ENCODE assay signal across 21 cellular contexts in the genomic region with DNA sequence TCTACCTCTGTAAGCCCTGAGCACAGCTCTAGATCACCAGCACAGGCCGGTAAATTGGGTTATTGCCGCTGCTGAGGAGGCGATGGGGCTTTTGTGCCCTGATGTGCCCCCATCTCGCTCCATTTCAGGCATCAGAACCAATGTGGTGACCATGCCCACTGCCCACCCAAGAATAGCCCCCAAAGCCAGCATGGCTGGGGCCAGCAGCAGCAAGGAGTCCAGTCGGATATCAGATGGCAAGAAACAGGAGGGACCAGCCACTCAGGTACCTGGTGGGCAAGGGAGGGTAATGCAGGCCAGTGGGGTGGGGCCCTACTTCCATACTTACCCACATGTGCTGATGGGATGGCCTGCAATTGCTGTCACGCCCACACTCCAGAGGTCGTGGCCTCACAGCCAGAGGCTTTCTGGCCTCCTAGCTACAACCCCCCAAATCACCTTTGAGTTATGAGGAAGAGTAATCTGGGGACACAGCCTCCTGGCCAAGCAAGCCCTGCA. TPM values are rescaled to one million over a fixed set of nuclear protein-coding genes. Genes with fewer than 3 reads are reported as not detected.
"Had no signal": no experiment of that assay in that cellular context is flagged by ENCODE, and none has a peak within 500 bp of the region (broad histone marks: within the 10 kb centered on the region; RNA-seq: fewer than 3 reads in every experiment).

No MANE protein-coding gene starts in this region.

- H3K27ac ChIP-seq: breast epithelium, gastrocnemius medialis, heart right ventricle, stomach, thoracic aorta had no signal

- H3K4me1 ChIP-seq: breast epithelium, gastrocnemius medialis, heart right ventricle, stomach had no signal

- H3K4me3 Mint-ChIP-seq: activated B cell treated with CpG ODN at 0.5 μM for 24 hours; activated CD4-positive, alpha-beta T cell treated with anti-CD3 and anti-CD28 coated beads, Interleukin-2, amount 10 ng/mL, durations not matched to agents 24 days and 14 days; activated naive CD4-positive, alpha-beta T cell treated with anti-CD3 and anti-CD28 coated beads for 36 hours; activated naive CD8-positive, alpha-beta T cell treated with anti-CD3 and anti-CD28 coated beads, Interleukin-2, amount 50 U/mL, for 24 hours; activated T-helper 1 cell treated with anti-CD3 and anti-CD28 coated beads, Interleukin-12 subunit alpha, Interleukin-12 subunit beta, Interleukin-2, Interleukin-4 antibody, amounts not matched to agents 30 ng/mL and 10 ng/mL and 1 ng/mL, durations not matched to agents 14 hours and 24 hours and 36 hours; natural killer cell had no signal

- H3K27me3 Mint-ChIP-seq: activated B cell treated with CpG ODN at 0.5 μM for 24 hours; activated CD4-positive, alpha-beta T cell treated with anti-CD3 and anti-CD28 coated beads, Interleukin-2, amount 10 ng/mL, durations not matched to agents 24 days and 14 days; activated naive CD8-positive, alpha-beta T cell treated with anti-CD3 and anti-CD28 coated beads, Interleukin-2, amount 50 U/mL, for 24 hours had no signal

- H3K4me1 Mint-ChIP-seq: activated naive CD8-positive, alpha-beta T cell treated with anti-CD3 and anti-CD28 coated beads, Interleukin-2, amount 50 U/mL, for 24 hours; natural killer cell had no signal

- H3K27ac Mint-ChIP-seq: activated B cell treated with CpG ODN at 0.5 μM for 24 hours; activated CD4-positive, alpha-beta T cell treated with anti-CD3 and anti-CD28 coated beads, Interleukin-2, amount 10 ng/mL, durations not matched to agents 24 days and 14 days; activated naive CD4-positive, alpha-beta T cell treated with anti-CD3 and anti-CD28 coated beads for 36 hours; activated naive CD8-positive, alpha-beta T cell treated with anti-CD3 and anti-CD28 coated beads, Interleukin-2, amount 50 U/mL, for 24 hours; activated T-helper 1 cell treated with anti-CD3 and anti-CD28 coated beads, Interleukin-12 subunit alpha, Interleukin-12 subunit beta, Interleukin-2, Interleukin-4 antibody, amounts not matched to agents 30 ng/mL and 10 ng/mL and 1 ng/mL, durations not matched to agents 14 hours and 24 hours and 36 hours; natural killer cell had no signal

- H3K9me3 ChIP-seq: breast epithelium, gastrocnemius medialis, heart right ventricle, stomach, thoracic aorta had no signal

- H3K27me3 ChIP-seq: breast epithelium, gastrocnemius medialis, heart right ventricle, stomach had no signal

- DNase-seq: activated B cell treated with CpG ODN at 0.5 μM for 24 hours; activated CD4-positive, alpha-beta T cell treated with anti-CD3 and anti-CD28 coated beads, Interleukin-2, amount 10 ng/mL, durations not matched to agents 24 days and 14 days; activated CD8-positive, alpha-beta memory T cell treated with anti-CD3 and anti-CD28 coated beads, Interleukin-2, amount 50 U/mL, for 48 hours; activated naive CD4-positive, alpha-beta T cell treated with anti-CD3 and anti-CD28 coated beads for 36 hours; activated naive CD8-positive, alpha-beta T cell treated with anti-CD3 and anti-CD28 coated beads, Interleukin-2, amount 50 U/mL, for 24 hours; aorta; erythroblast; gastrocnemius medialis; heart right ventricle; natural killer cell; nucleus accumbens; right cardiac atrium; stomach had no signal

- FAIRE-seq: islet of Langerhans, TTC549, urothelium cell line had no signal

- H3K4me3 ChIP-seq: breast epithelium, gastrocnemius medialis, heart right ventricle, smooth muscle cell, stomach, thoracic aorta had no signal

- H3K9me3 Mint-ChIP-seq: activated B cell treated with CpG ODN at 0.5 μM for 24 hours; activated CD4-positive, alpha-beta T cell treated with anti-CD3 and anti-CD28 coated beads, Interleukin-2, amount 10 ng/mL, durations not matched to agents 24 days and 14 days; activated naive CD4-positive, alpha-beta T cell treated with anti-CD3 and anti-CD28 coated beads for 36 hours; activated naive CD8-positive, alpha-beta T cell treated with anti-CD3 and anti-CD28 coated beads, Interleukin-2, amount 50 U/mL, for 24 hours; activated T-helper 1 cell treated with anti-CD3 and anti-CD28 coated beads, Interleukin-12 subunit alpha, Interleukin-12 subunit beta, Interleukin-2, Interleukin-4 antibody, amounts not matched to agents 30 ng/mL and 10 ng/mL and 1 ng/mL, durations not matched to agents 14 hours and 24 hours and 36 hours; natural killer cell had no signal

- ATAC-seq: activated naive CD8-positive, alpha-beta T cell treated with anti-CD3 and anti-CD28 coated beads, Interleukin-2, amount 50 U/mL, for 24 hours; gastrocnemius medialis; heart right ventricle; natural killer cell; right cardiac atrium had no signal

- H3K4me2 ChIP-seq: smooth muscle cell had no signal

- H3K36me3 Mint-ChIP-seq: natural killer cell had no signal

RNA-seq across cellular contexts. Expression of a gene that starts 22.9 kb away (rescaled TPM):
- total RNA-seq: chondrocyte had no signal
